ENCODE assay signal across 8 cellular contexts in genomic region chr11:108018708-108019107, GRCh38.
"Had no signal": no experiment of that assay in that cellular context is flagged by ENCODE, and none has a peak within 500 bp of the region (broad histone marks: within the 10 kb centered on the region; RNA-seq: fewer than 3 reads in every experiment).

No MANE protein-coding gene starts in this region.

- H3K4me3 ChIP-seq: GM12878 had no signal

- DNase-seq: GDM1, GF-D8 had no signal

- FAIRE-seq: G401.6, GM12878, GM12891, GM12892, GM18507, GM19239 had no signal
